Comparison of ENCODE assay signal across 11 cellular contexts in the genomic region with DNA sequence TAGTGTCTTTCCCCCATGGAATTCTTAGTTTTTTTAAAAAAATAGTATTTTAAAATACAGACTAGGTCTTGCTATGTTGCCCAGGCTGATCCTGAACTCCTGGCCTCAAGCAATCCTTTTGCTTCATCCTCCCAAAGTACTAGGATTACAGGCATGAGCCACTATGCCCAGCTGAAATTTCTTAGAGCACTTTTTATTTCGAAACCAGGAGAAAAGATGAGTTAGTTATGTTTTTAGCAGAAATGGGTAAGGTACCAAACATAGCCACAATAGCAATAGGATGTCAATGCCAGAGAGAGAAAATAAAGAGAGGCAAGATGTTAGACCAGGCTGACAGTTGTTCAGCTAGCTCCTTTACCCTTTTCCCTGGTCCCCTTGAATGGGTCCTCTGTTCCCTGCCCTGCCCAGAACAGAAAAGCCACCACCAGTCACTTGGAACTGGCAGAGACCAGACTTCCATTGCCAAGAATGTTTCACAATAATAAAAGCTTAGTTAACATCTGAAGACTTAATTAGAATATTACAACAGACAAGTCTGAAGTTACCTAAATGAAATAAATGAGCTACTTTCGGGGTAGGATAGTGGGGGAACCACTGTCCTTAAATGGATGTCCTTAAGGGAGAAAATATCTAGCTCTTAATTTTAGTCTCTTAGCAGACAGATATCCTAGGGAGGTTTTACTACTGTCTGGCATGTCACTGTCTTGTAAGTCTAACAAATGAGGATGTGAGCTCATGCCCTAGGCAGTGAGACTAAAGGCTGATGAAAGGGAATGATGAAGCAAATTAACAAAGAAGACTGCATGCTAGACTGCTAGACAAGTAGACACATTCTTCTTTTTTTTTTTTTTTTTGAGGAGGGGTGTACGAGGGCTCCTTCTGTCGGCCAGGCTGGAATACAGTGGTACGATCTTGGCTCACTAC. TPM values are rescaled to one million over a fixed set of nuclear protein-coding genes. Genes with fewer than 3 reads are reported as not detected.
DNase-seq lines count a peak whose midpoint lies in the region; ATAC-seq, FAIRE-seq and TF ChIP-seq lines count a peak whose summit lies in the region.
"Had no signal": no experiment of that assay in that cellular context is flagged by ENCODE, and none has a peak within 500 bp of the region (broad histone marks: within the 10 kb centered on the region; RNA-seq: fewer than 3 reads in every experiment).

No MANE protein-coding gene starts in this region.

- TF ChIP-seq RAD21 in liver (IDR thresholded peaks at IDR 0.05) (peak; percentile 22 to 41), HepG2 (CRISPR knock-in tag; IDR thresholded peaks at IDR 0.05) (no peak)

- H3K79me2 ChIP-seq in HepG2 (ENCODE audit: insufficient read depth, low read length): peaks cover 28% of the 10 kb centered on the region

- no peak for FAIRE-seq in HepG2 (lab: Jason Lieb, UNC)
- FAIRE-seq in small intestine (lab: Jason Lieb, UNC): no peak

- peaks cover 7 to 11% (median 8%) of the 10 kb centered on the region in 4 donors for H3K4me1 ChIP-seq in liver (ENCODE audit: control insufficient read depth in 4 of 4, insufficient read depth in 4 of 4, low read length in 3 of 4)
- peaks cover 1% of the 10 kb centered on the region; the same call in 1 of the 2 replicates for H3K4me1 ChIP-seq in HepG2 (ENCODE audit: insufficient read depth, low read length)
- H3K4me1 ChIP-seq in small intestine (ENCODE audit: control insufficient read depth in 2 of 2, insufficient read depth in 1 of 2, low read depth in 1 of 2, low read length in 1 of 2): no peaks in the 10 kb centered on the region
- H3K4me1 ChIP-seq: BLaER1 had no signal

- DNase-seq in HepG2 (ENCODE audit: low spot score) (no peak), caudate nucleus (lab: John Stamatoyannopoulos, UW) (peak in 47 of 61 donors; percentile 1 to 66 (median 27)), medulla oblongata (ENCODE audit: extremely low spot score) (peak; percentile 90), NCI-H2081 treated with DMSO at 0.1 percent for 48 hours (lab: John Stamatoyannopoulos, UW) (no peak), NCI-H2081 (lab: John Stamatoyannopoulos, UW) (no peak), small intestine (no peak)
- DNase-seq: cortex of kidney had no signal

- TF ChIP-seq POLR2A in HepG2 (IDR thresholded peaks at IDR 0.05; ENCODE audit: insufficient read depth in 1 of 2, low read depth in 2 of 2, low read length in 2 of 2): no peak

- H3K36me3 ChIP-seq in liver (ENCODE audit: control insufficient read depth in 4 of 4, insufficient read depth in 3 of 4, low read depth in 1 of 4, low read length in 3 of 4) (no peaks in the 10 kb centered on the region), HepG2 (replicated peaks in 1 of 2; ENCODE audit: control insufficient read depth in 1 of 2, insufficient read depth in 2 of 2, low read length in 2 of 2) (no peaks in the 10 kb centered on the region), small intestine (ENCODE audit: control insufficient read depth in 2 of 2, insufficient read depth in 2 of 2, low read length in 2 of 2) (no peaks in the 10 kb centered on the region)

- CTCF ChIA-PET in HepG2 (lab: Yijun Ruan, JAX; ENCODE audit: low intra/inter-chr PET ratio, low total read pairs): no interaction called here

- H3K4me3 ChIP-seq in liver (ENCODE audit: low read depth in 1 of 3, low read length in 3 of 3) (no peak overlapping the region), HepG2 (replicated peaks in 1 of 3; ENCODE audit: insufficient read depth in 1 of 3, low read depth in 2 of 3, low read length in 3 of 3) (no peak overlapping the region), small intestine (ENCODE audit: low read depth in 1 of 2, low read length in 2 of 2) (no peak overlapping the region)
- H3K4me3 ChIP-seq: BLaER1, GM23338 had no signal

- H3K9ac ChIP-seq in liver (ENCODE audit: low read depth in 1 of 2, low read length in 2 of 2): no peak overlapping the region
- no peak overlapping the region for H3K9ac ChIP-seq in HepG2 (ENCODE audit: insufficient read depth, low read depth, low read length)
- H3K9ac ChIP-seq: BLaER1 had no signal

- TF ChIP-seq CTCF in liver (IDR thresholded peaks at IDR 0.05; ENCODE audit: low read depth, low read length, missing input control) (no peak), HepG2 (CRISPR knock-in tag; IDR thresholded peaks at IDR 0.05) (no peak)

- POLR2A ChIA-PET in HepG2 (lab: Yijun Ruan, JAX): no interaction called here

- H3K27ac ChIP-seq in liver (ENCODE audit: low read depth in 1 of 2, low read length in 2 of 2) (peak overlapping the region; percentile 33 to 40), HepG2 (ENCODE audit: extremely low read length, insufficient read depth, low read length) (no peak overlapping the region), caudate nucleus (ENCODE audit: low read depth, low read length) (no peak overlapping the region), small intestine (ENCODE audit: low read depth in 1 of 2, low read length in 1 of 2) (no peak overlapping the region)
- H3K27ac ChIP-seq: BLaER1 had no signal

- H3K4me2 ChIP-seq in HepG2 (ENCODE audit: low read depth, low read length): no peak overlapping the region
- H3K4me2 ChIP-seq: BLaER1, GM23338 had no signal

- H3K9me3 ChIP-seq in liver (ENCODE audit: control insufficient read depth in 4 of 4, low read length in 3 of 4) (no peaks in the 10 kb centered on the region), HepG2 (ENCODE audit: low read length) (no peaks in the 10 kb centered on the region), small intestine (ENCODE audit: control insufficient read depth, low read depth) (no peaks in the 10 kb centered on the region)
- H3K9me3 ChIP-seq: BLaER1 had no signal

- no peaks in the 10 kb centered on the region for H3K27me3 ChIP-seq in liver (ENCODE audit: control insufficient read depth in 4 of 4, insufficient read depth in 4 of 4, low read length in 3 of 4)
- H3K27me3 ChIP-seq in HepG2 (ENCODE audit: control insufficient read depth in 1 of 2, insufficient read depth in 2 of 2, low read length in 2 of 2): no peaks in the 10 kb centered on the region
- no peaks in the 10 kb centered on the region for H3K27me3 ChIP-seq in small intestine (ENCODE audit: control insufficient read depth in 2 of 2, insufficient read depth in 2 of 2, low read length in 2 of 2)
- H3K27me3 ChIP-seq: BLaER1 had no signal

- 71% methylated on average over 5 of the region's 5 CpGs for WGBS in liver
- WGBS in HepG2 (ENCODE audit: low lambda C conversion rate): 75% methylated on average over 5 of the region's 5 CpGs
- WGBS in small intestine, 3 donors: 81 to 90% (median 89%) methylated on average over 5 of the region's 5 CpGs

- ATAC-seq in HepG2 (no peak), HG02981 (IDR thresholded peaks at IDR 0.05; ENCODE audit: unreplicated experiment) (no peak)
- ATAC-seq: GM23338 had no signal

- H2AFZ ChIP-seq in HepG2 (ENCODE audit: low read length): no peak overlapping the region
- H2AFZ ChIP-seq: GM23338 had no signal

- intact Hi-C loops in HepG2 (cut with micrococcal nuclease; ENCODE audit: unreplicated experiment): no loop called here

- in situ Hi-C loops in HepG2 (cut with HindIII; ENCODE audit: extremely low pct_ligation_motif_present, low pct_unique_long_range_greater_than_20kb): no loop called here

- BruUV-seq in HepG2 (replicated peaks; lab: Mats Ljungman, UMichigan): no TSS peak

- TF ChIP-seq EP300 in HepG2 (IDR thresholded peaks at IDR 0.05; ENCODE audit: low read depth in 2 of 2, low read length in 2 of 2) (no peak), HepG2 (CRISPR knock-in tag; IDR thresholded peaks at IDR 0.05; ENCODE audit: borderline replicate concordance) (no peak)

- H4K20me1 ChIP-seq in HepG2 (ENCODE audit: insufficient read depth, low read length): peaks cover 5% of the 10 kb centered on the region; the same call in 1 of the 2 replicates

TF ChIP-seq in liver, 16 proteins besides CTCF, POLR2A, EP300 and RAD21 (continues in another document):
- TF ChIP-seq YY1 (IDR thresholded peaks at IDR 0.05): no peak
- TF ChIP-seq ATF3 (IDR thresholded peaks at IDR 0.05): no peak
- TF ChIP-seq NR2F2 (IDR thresholded peaks at IDR 0.05): no peak
- TF ChIP-seq TAF1 (conservative IDR thresholded peaks at IDR 0.05): no peak

TF ChIP-seq in HepG2, 621 proteins besides CTCF, POLR2A, EP300 and RAD21 (continues in another document):
- TF ChIP-seq ZNF225 (CRISPR knock-in tag; IDR thresholded peaks at IDR 0.05): no peak

RNA-seq across cellular contexts. Expression of gene ABL2, which starts 54.2 kb away (rescaled TPM):
- total RNA-seq in liver (1 to 10 TPM; 4.9 to 7.8 TPM), HepG2 (2016; rRNA removed; fragmentation: Illumina TruSeq; extraction: Trizol) (6.0 and 11.6 TPM in 2 replicates)
- polyA plus RNA-seq in liver (1 to 10 TPM; 1.8 to 1.9 TPM), HepG2 (2011; rRNA removed) (5.8 and 5.9 TPM in 2 replicates), small intestine (1 to 10 TPM; 1.6 to 4.2 (median 1.8) TPM)
- total RNA-seq in HepG2 (2016; cell fraction: cytosol; rRNA removed; fragmentation: Illumina TruSeq; extraction: Trizol; ENCODE audit: low read depth): 4.4 and 5.2 TPM in 2 replicates
- total RNA-seq in HepG2 (2016; cell fraction: insoluble cytoplasmic fraction; rRNA removed; fragmentation: Illumina TruSeq; extraction: Trizol): 5.8 and 11.1 TPM in 2 replicates
- 4.7 and 5.2 TPM in 2 replicates for total RNA-seq in HepG2 (2016; cell fraction: membrane; rRNA removed; fragmentation: Illumina TruSeq; extraction: Trizol)
- total RNA-seq in HepG2 (2016; cell fraction: nucleus; rRNA removed; fragmentation: Illumina TruSeq; extraction: Trizol): 10.2 and 10.4 TPM in 2 replicates
- 3.3 and 4.6 TPM in 2 replicates for polyA plus RNA-seq in HepG2 (2011; cell fraction: cytosol; rRNA removed)
- polyA plus RNA-seq in HepG2 (2011; cell fraction: nucleus; rRNA removed): 4.7 and 6.2 TPM in 2 replicates
- 7.6 and 7.7 TPM in 2 replicates for polyA plus RNA-seq in HepG2 (2012)
- 0.32 and 0.42 TPM in 2 replicates for polyA plus RNA-seq in HepG2 (2016; cell fraction: cytosol; fragmentation: Illumina TruSeq; extraction: Trizol; ENCODE audit: low read depth)
- 5.4 and 5.6 TPM in 2 replicates for polyA plus RNA-seq in HepG2 (2016; cell fraction: insoluble cytoplasmic fraction; fragmentation: Illumina TruSeq; extraction: Trizol; ENCODE audit: low read depth)
- 0.81 and 0.94 TPM in 2 replicates for polyA plus RNA-seq in HepG2 (2016; cell fraction: membrane; fragmentation: Illumina TruSeq; extraction: Trizol; ENCODE audit: low read depth)
- polyA plus RNA-seq in HepG2 (2016; cell fraction: nucleus; fragmentation: Illumina TruSeq; extraction: Trizol; ENCODE audit: insufficient read depth, low read depth): 5.7 and 6.1 TPM in 2 replicates
- 22.3 and 75.4 TPM in 2 replicates for polyA minus RNA-seq in HepG2 (2011; rRNA and poly(A)+ RNA removed; ENCODE audit: low replicate concordance)
- 12.2 and 16.4 TPM in 2 replicates for polyA minus RNA-seq in HepG2 (2011; cell fraction: cytosol; rRNA and poly(A)+ RNA removed)
- 22.7 and 27.5 TPM in 2 replicates for polyA minus RNA-seq in HepG2 (2011; cell fraction: nucleus; rRNA and poly(A)+ RNA removed)

Comparison
In these comparisons a context has a peak if more than half of its experiments do, and no peak if none do; other contexts are left out.
1. H3K27ac ChIP-seq: peak in liver (2 of 2); none in HepG2 (single experiment), caudate nucleus (single experiment) and small intestine (0 of 2).
2. DNase-seq: peak in caudate nucleus (47 of 61) and medulla oblongata (single experiment); none in HepG2 (single experiment), NCI-H2081 treated with DMSO at 0.1 percent for 48 hours (single experiment), NCI-H2081 (0 of 2) and small intestine (single experiment).